In genomic region chr7:118005021-118005420, GRCh38 we compare ENCODE assay signal across 1 cellular context.
TF ChIP-seq lines count a peak whose summit lies in the region.

No MANE protein-coding gene starts in this region.

TF ChIP-seq in GM23338, 12 proteins besides CTCF, POLR2A, EP300 and RAD21 (continued from another document):
- TF ChIP-seq ZNF462 (CRISPR knock-in tag; IDR thresholded peaks at IDR 0.05), result no peak
- no peak for TF ChIP-seq NANOG (IDR thresholded peaks at IDR 0.05; ENCODE audit: borderline replicate concordance)
- no peak for TF ChIP-seq CREB1 (CRISPR knock-in tag; IDR thresholded peaks at IDR 0.05; ENCODE audit: low read depth)
